Comparison of ENCODE assay signal across 14 cellular contexts in genomic region chr4:3111461-3111860, GRCh38. TPM values are rescaled to one million over a fixed set of nuclear protein-coding genes. Genes with fewer than 3 reads are reported as not detected.
A peak's percentile ranks its signal among the peaks of the same experiment; 100 is the strongest.
DNase-seq lines count a peak whose midpoint lies in the region; ATAC-seq and TF ChIP-seq lines count a peak whose summit lies in the region.
"Had no signal": no experiment of that assay in that cellular context is flagged by ENCODE, and none has a peak within 500 bp of the region (broad histone marks: within the 10 kb centered on the region; RNA-seq: fewer than 3 reads in every experiment).

No MANE protein-coding gene starts in this region.

- no peak overlapping the region for H2BK12ac ChIP-seq in neuronal stem cell (ENCODE audit: low read length)

- peak overlapping the region; percentile 26 for H3K27ac ChIP-seq in muscle layer of duodenum (ENCODE audit: low read length)
- no peak overlapping the region for H3K27ac ChIP-seq in neuronal stem cell (replicated peaks; ENCODE audit: low read length)
- H3K27ac ChIP-seq: BLaER1 treated with 17β-estradiol and CSF1 and Interleukin-3, amounts not matched to agents 10 nM and 100 nM had no signal

- H3K4me1 ChIP-seq in muscle layer of duodenum (ENCODE audit: control insufficient read depth in 1 of 2, insufficient read depth in 2 of 2, low read length in 2 of 2) (peaks cover 8 to 25% of the 10 kb centered on the region in 2 donors), neuronal stem cell (ENCODE audit: control insufficient read depth in 2 of 2, insufficient read depth in 1 of 2, low read depth in 1 of 2, low read length in 2 of 2) (no peaks in the 10 kb centered on the region)

- H3K4me3 ChIP-seq in epithelial cell of esophagus (ENCODE audit: low read length): no peak overlapping the region
- no peak overlapping the region for H3K4me3 ChIP-seq in muscle layer of duodenum (ENCODE audit: low read depth in 1 of 2, low read length in 2 of 2)
- H3K4me3 ChIP-seq in neuronal stem cell (ENCODE audit: low read length in 2 of 2): no peak overlapping the region
- H3K4me3 ChIP-seq: BLaER1 treated with 17β-estradiol and CSF1 and Interleukin-3, amounts not matched to agents 10 nM and 100 nM had no signal

- H3K9me3 ChIP-seq in muscle layer of duodenum (ENCODE audit: control insufficient read depth in 1 of 2, low read length in 2 of 2) (no peaks in the 10 kb centered on the region), neuronal stem cell (replicated peaks in 1 of 2; ENCODE audit: control insufficient read depth in 2 of 2, insufficient read depth in 1 of 2, low read depth in 1 of 2, low read length in 2 of 2) (no peaks in the 10 kb centered on the region)
- H3K9me3 ChIP-seq: BLaER1 treated with 17β-estradiol and CSF1 and Interleukin-3, amounts not matched to agents 10 nM and 100 nM had no signal

- no peak overlapping the region for H2AK5ac ChIP-seq in neuronal stem cell (ENCODE audit: low read depth, low read length)

- H2BK5ac ChIP-seq in neuronal stem cell (ENCODE audit: low read length): no peak overlapping the region

- H3K36me3 ChIP-seq in muscle layer of duodenum (ENCODE audit: control insufficient read depth in 1 of 2, insufficient read depth in 2 of 2, low read length in 2 of 2) (peaks cover 39 to 43% of the 10 kb centered on the region in 2 donors), neuronal stem cell (replicated peaks in 1 of 2; ENCODE audit: control insufficient read depth in 2 of 2, insufficient read depth in 2 of 2, low read length in 2 of 2) (peaks cover 33 to 94% of the 10 kb centered on the region in 2 donors)

- H3K27me3 ChIP-seq in muscle layer of duodenum (ENCODE audit: low read depth, low read length) (no peaks in the 10 kb centered on the region), neuronal stem cell (ENCODE audit: control insufficient read depth in 3 of 3, insufficient read depth in 3 of 3, low read depth in 1 of 3, low read length in 3 of 3) (no peaks in the 10 kb centered on the region)
- H3K27me3 ChIP-seq: BLaER1 treated with 17β-estradiol and CSF1 and Interleukin-3, amounts not matched to agents 10 nM and 100 nM had no signal

- H2BK120ac ChIP-seq in neuronal stem cell (ENCODE audit: low read depth, low read length): no peak overlapping the region

- no peak overlapping the region for H2BK15ac ChIP-seq in neuronal stem cell (ENCODE audit: low read length)

- TF ChIP-seq CTCF in epithelial cell of esophagus (IDR thresholded peaks at IDR 0.05; ENCODE audit: insufficient read depth, low read depth, low read length, missing control alignments): no peak

- DNase-seq in EH (ENCODE audit: low read depth) (peak; percentile 83), NCI-H187 treated with DMSO at 0.1 percent for 48 hours (lab: John Stamatoyannopoulos, UW) (peak; percentile 43), epithelial cell of esophagus (ENCODE audit: low read depth) (peak; percentile 80), RKO (ENCODE audit: low spot score) (no peak), neuronal stem cell (ENCODE audit: low spot score) (no peak)
- DNase-seq in activated CD4-positive, alpha-beta T cell treated with anti-CD3 and anti-CD28 coated beads, Interleukin-2, amount 50 U/mL, for 1 hour: no peak
- DNase-seq: activated CD4-positive, alpha-beta T cell treated with anti-CD3 and anti-CD28 coated beads, Interleukin-2, amount 10 ng/mL, durations not matched to agents 7 days and 5 days; activated gamma-delta T cell; KG1; naive thymus-derived CD8-positive, alpha-beta T cell; stimulated activated CD4-positive, alpha-beta T cell treated with anti-CD3 and anti-CD28 coated beads, Interleukin-2, amount 100 ng/mL, for 48 hours had no signal

- no peak overlapping the region for H3K4ac ChIP-seq in neuronal stem cell (ENCODE audit: low read length)

- no peak overlapping the region for H4K8ac ChIP-seq in neuronal stem cell (ENCODE audit: low read depth, low read length)

- H3K23ac ChIP-seq in neuronal stem cell (ENCODE audit: low read depth, low read length, poor library complexity): no peak overlapping the region

- H4K91ac ChIP-seq in neuronal stem cell (ENCODE audit: low read depth, low read length, poor library complexity): no peak overlapping the region

- ATAC-seq in GM21619 (IDR thresholded peaks at IDR 0.05; ENCODE audit: unreplicated experiment): no peak
- ATAC-seq: naive thymus-derived CD8-positive, alpha-beta T cell had no signal

- no peaks in the 10 kb centered on the region for H3K79me1 ChIP-seq in neuronal stem cell (ENCODE audit: low read depth, low read length)

- no peak overlapping the region for H3K9ac ChIP-seq in neuronal stem cell (ENCODE audit: low read depth, low read length, poor library complexity)
- H3K9ac ChIP-seq: BLaER1 treated with 17β-estradiol and CSF1 and Interleukin-3, amounts not matched to agents 10 nM and 100 nM had no signal

- WGBS in neuronal stem cell (ENCODE audit: extremely low coverage in 2 of 2, insufficient read length in 2 of 2, insufficient replicate concordance in 1 of 2), 2 donors: no CpG with 5 or more reads among the region's 5 CpGs

- no peak overlapping the region for H3K4me2 ChIP-seq in neuronal stem cell (ENCODE audit: insufficient read depth, low read length, poor library complexity, severe bottlenecking)

- no peak overlapping the region for H3K18ac ChIP-seq in neuronal stem cell (ENCODE audit: low read length)

- no peak overlapping the region for H2AFZ ChIP-seq in neuronal stem cell (ENCODE audit: low read length)

- no peak overlapping the region for H3K14ac ChIP-seq in neuronal stem cell (ENCODE audit: low read length)

RNA-seq across cellular contexts. Expression of gene HTT, which starts 37.0 kb away (rescaled TPM):
- 19.4 TPM for polyA plus RNA-seq in neuronal stem cell (2013, experiment 1 of 2)
- polyA plus RNA-seq in neuronal stem cell (2013, experiment 2 of 2): 20.0 TPM

RNA-seq across cellular contexts. Expression of gene HTT-AS, which starts 37.1 kb away (rescaled TPM):
- not detected for polyA plus RNA-seq in neuronal stem cell (2013, experiment 1 of 2)
- polyA plus RNA-seq in neuronal stem cell (2013, experiment 2 of 2): not detected
- polyA plus RNA-seq: naive thymus-derived CD8-positive, alpha-beta T cell had no signal

Comparison
In these comparisons a context has a peak if more than half of its experiments do, and no peak if none do; other contexts are left out.
1. DNase-seq: peak in EH (single experiment), NCI-H187 treated with DMSO at 0.1 percent for 48 hours (single experiment) and epithelial cell of esophagus (single experiment); none in activated CD4-positive, alpha-beta T cell treated with anti-CD3 and anti-CD28 coated beads, Interleukin-2, amount 50 U/mL, for 1 hour (single experiment), RKO (single experiment) and neuronal stem cell (single experiment).